ENCODE assay signal across 18 cellular contexts in genomic region chr11:68670208-68670992, GRCh38. TPM values are rescaled to one million over a fixed set of nuclear protein-coding genes. Genes with fewer than 3 reads are reported as not detected.
DNase-seq lines count a peak whose midpoint lies in the region; ATAC-seq, FAIRE-seq and TF ChIP-seq lines count a peak whose summit lies in the region.
"Had no signal": no experiment of that assay in that cellular context is flagged by ENCODE, and none has a peak within 500 bp of the region (broad histone marks: within the 10 kb centered on the region; RNA-seq: fewer than 3 reads in every experiment).

No MANE protein-coding gene starts in this region.

- no peak for TF ChIP-seq POLR2A in IMR-90 (IDR thresholded peaks at IDR 0.05; ENCODE audit: low read depth, low read length)
- TF ChIP-seq POLR2A in H1 (IDR thresholded peaks at IDR 0.05; ENCODE audit: control extremely low read depth in 1 of 2, low read depth in 2 of 2, low read length in 2 of 2) = no peak

- dilution Hi-C loops in IMR-90 (cut with HindIII; ENCODE audit: low sequenced_read_pairs, unreplicated experiment) = no loop called here

- no TSS peak for BruUV-seq in IMR-90 (replicated peaks; lab: Mats Ljungman, UMichigan)

- CTCF ChIA-PET in IMR-90 (lab: Yijun Ruan, JAX) (no interaction called here), H1 (lab: Charles Lee; ENCODE audit: partially characterized antibody) (interaction anchor here (1.1 to 1.6 kb wide), 5 partner anchors 9 to 77 kb away, joined by 3 to 5 read pairs (median 3); no protein-coding TSS in a partner anchor)

- H3K79me2 ChIP-seq in H1 (ENCODE audit: control insufficient read depth in 1 of 2, insufficient read depth in 2 of 2, low read length in 2 of 2) = no peaks in the 10 kb centered on the region

- H2BK12ac ChIP-seq in H1 (ENCODE audit: low read depth, low read length) = peak overlapping the region; percentile 80; the same call in 1 of the 2 replicates

- H2BK5ac ChIP-seq in IMR-90 (ENCODE audit: low read depth, low read length, poor library complexity, severe bottlenecking) (no peak overlapping the region), H1 (ENCODE audit: low read depth, low read length) (no peak overlapping the region)

- H4K91ac ChIP-seq in IMR-90 (ENCODE audit: insufficient read depth, low read depth, low read length) (no peak overlapping the region), H1 (replicated peaks; ENCODE audit: insufficient read length, low read length) (no peak overlapping the region)

- H3K9ac ChIP-seq in IMR-90 (ENCODE audit: low read depth, low read length) (no peak overlapping the region), H1 (replicated peaks in 1 of 4; ENCODE audit: extremely low read depth in 1 of 4, low read depth in 3 of 4, low read length in 3 of 4) (no peak overlapping the region)

- WGBS in IMR-90 (ENCODE audit: extremely low coverage in 2 of 2, insufficient read length in 1 of 2), 2 experiments = 84% methylated on average over 15 of the region's 33 CpGs; no CpG with 5 or more reads in 1 of the 2 experiments
- WGBS in H1 (ENCODE audit: extremely low coverage in 1 of 2, insufficient coverage in 1 of 2, insufficient read length in 1 of 2, insufficient replicate concordance in 2 of 2, low coverage in 1 of 2, low lambda C conversion rate in 2 of 2, missing lambda C conversion rate in 1 of 2), 2 experiments = 84% methylated on average over 24 of the region's 33 CpGs; no CpG with 5 or more reads in 1 of the 2 experiments

- H3K23me2 ChIP-seq in H1 (ENCODE audit: low read depth, low read length) = no peaks in the 10 kb centered on the region; the same call in 1 of the 2 replicates

- no peak overlapping the region for H2AFZ ChIP-seq in IMR-90 (replicated peaks; ENCODE audit: low read length, poor library complexity)
- H2AFZ ChIP-seq in H1 (ENCODE audit: low read length) = no peak overlapping the region

- H3K27me3 ChIP-seq in IMR-90 (ENCODE audit: control insufficient read depth, insufficient read depth, low read length) (peaks cover 20% of the 10 kb centered on the region), H1 (replicated peaks in 1 of 4; ENCODE audit: control insufficient read depth in 3 of 4, extremely low read depth in 1 of 4, insufficient read depth in 3 of 4, low read length in 3 of 4) (no peaks in the 10 kb centered on the region)
- H3K27me3 ChIP-seq: SJCRH30 had no signal

- ATAC-seq in IMR-90 (ENCODE audit: low read depth) (no peak), mucosa of descending colon (no peak), HG02798 (IDR thresholded peaks at IDR 0.05; ENCODE audit: poor library complexity, unreplicated experiment) (no peak)

- FAIRE-seq in H1 (lab: Jason Lieb, UNC) (no peak), frontal cortex (lab: Jason Lieb, UNC) (no peak)

- H3K9me3 ChIP-seq in IMR-90 (ENCODE audit: control insufficient read depth, insufficient read depth, low read length) = peaks cover 14% of the 10 kb centered on the region
- no peaks in the 10 kb centered on the region for H3K9me3 ChIP-seq in H1 (ENCODE audit: insufficient read depth in 2 of 2, low read depth in 1 of 2, low read length in 1 of 2)
- no peaks in the 10 kb centered on the region for H3K9me3 ChIP-seq in mucosa of descending colon
- H3K9me3 ChIP-seq: SJCRH30 had no signal

- H3K79me1 ChIP-seq in IMR-90 (ENCODE audit: low read depth in 1 of 2, low read length in 2 of 2) = no peaks in the 10 kb centered on the region
- H3K79me1 ChIP-seq in H1 (ENCODE audit: low read depth, low read length) = no peaks in the 10 kb centered on the region

- POLR2A ChIA-PET in IMR-90 (lab: Charles Lee; ENCODE audit: unreplicated experiment) = no interaction called here
- POLR2A ChIA-PET in H1 (lab: Charles Lee; ENCODE audit: partially characterized antibody) = interaction anchor here (0.9 to 2.8 kb wide), 2 partner anchors 11 to 15 kb away, joined by 3 to 17 read pairs; partner anchors contain the start of gene GAL

- intact Hi-C loops in IMR-90 (cut with micrococcal nuclease) = no loop called here
- intact Hi-C loops in mucosa of descending colon (cut with DNase I, micrococcal nuclease) = no loop called here

- no peak overlapping the region for H3K56ac ChIP-seq in IMR-90 (ENCODE audit: extremely low read depth, insufficient read depth, low read length)
- H3K56ac ChIP-seq in H1 (replicated peaks; ENCODE audit: insufficient read length, low read depth, low read length) = no peak overlapping the region

- in situ Hi-C loops in IMR-90 (cut with MboI; ENCODE audit: low sequenced_read_pairs) = no loop called here

- H4K20me1 ChIP-seq in IMR-90 (ENCODE audit: insufficient read depth, low read length) (no peaks in the 10 kb centered on the region), H1 (replicated peaks in 1 of 2; ENCODE audit: control insufficient read depth in 1 of 2, insufficient read depth in 2 of 2, low read length in 2 of 2) (no peaks in the 10 kb centered on the region)

- no peaks in the 10 kb centered on the region for H3K9me1 ChIP-seq in IMR-90 (ENCODE audit: insufficient read depth, low read length)

- TF ChIP-seq CTCF in IMR-90 (conservative IDR thresholded peaks at IDR 0.05; ENCODE audit: low read depth, low read length) = no peak
- peak; percentile 11 to 40 (median 32) for TF ChIP-seq CTCF in H1 (IDR thresholded peaks at IDR 0.05; ENCODE audit: control extremely low read depth in 1 of 3, insufficient read depth in 1 of 3, low read depth in 1 of 3, low read length in 3 of 3)
- TF ChIP-seq CTCF in mucosa of descending colon (IDR thresholded peaks at IDR 0.05) = no peak

- H3K14ac ChIP-seq in IMR-90 (replicated peaks; ENCODE audit: low read depth, low read length) (no peak overlapping the region), H1 (ENCODE audit: insufficient read length) (no peak overlapping the region)

- H3K36me3 ChIP-seq in IMR-90 (ENCODE audit: control insufficient read depth, insufficient read depth, low read length) (no peaks in the 10 kb centered on the region), H1 (ENCODE audit: control insufficient read depth in 2 of 4, insufficient read depth in 4 of 4, low read length in 3 of 4) (no peaks in the 10 kb centered on the region; a peak in 1 of 8 replicates), mucosa of descending colon (ENCODE audit: low read depth) (no peaks in the 10 kb centered on the region)
- H3K36me3 ChIP-seq: SJCRH30 had no signal

- H3K23ac ChIP-seq in IMR-90 (ENCODE audit: low read depth, low read length) (no peak overlapping the region), H1 (ENCODE audit: insufficient read length) (no peak overlapping the region)

- H3K4ac ChIP-seq in IMR-90 (ENCODE audit: low read depth, low read length) (no peak overlapping the region), H1 (replicated peaks; ENCODE audit: insufficient read length, low read depth, low read length) (no peak overlapping the region)

- H3K27ac ChIP-seq in IMR-90 (ENCODE audit: insufficient read depth, low read length) (no peak overlapping the region), H1 (ENCODE audit: low read depth, low read length) (no peak overlapping the region)
- H3K27ac ChIP-seq: SJCRH30 had no signal

- H3K4me2 ChIP-seq in IMR-90 (ENCODE audit: low read depth, low read length) (no peak overlapping the region), H1 (ENCODE audit: insufficient read depth in 1 of 2, low read depth in 2 of 2, low read length in 2 of 2) (no peak overlapping the region)

- H4K8ac ChIP-seq in IMR-90 (ENCODE audit: low read depth in 2 of 2, low read length in 2 of 2) (no peak overlapping the region), H1 (ENCODE audit: extremely low read depth, insufficient read depth, low read length) (peak overlapping the region; percentile 71; the same call in 1 of the 2 replicates)

- DNase-seq in IMR-90 = no peak
- DNase-seq in H1 (ENCODE audit: low read depth in 1 of 2, low spot score in 2 of 2) = no peak
- DNase-seq in mucosa of descending colon = peak in 2 of 3 donors; percentile 15 to 33
- no peak for DNase-seq in frontal cortex (ENCODE audit: low spot score in 2 of 2)
- no peak for DNase-seq in activated naive CD4-positive, alpha-beta T cell treated with Interleukin-2 at 50 U/mL for 16 hours
- no peak for DNase-seq in NCI-H1092 treated with DMSO at 0.1 percent for 48 hours (lab: John Stamatoyannopoulos, UW)
- DNase-seq: ACHN, DMS 273 treated with DMSO at 0.1 percent for 48 hours, DND-41, KG1, NCI-H1436, NCI-H1930, NCI-H226, NCI-H524, SJCRH30 had no signal

- no peak for TF ChIP-seq EP300 in H1 (IDR thresholded peaks at IDR 0.05; ENCODE audit: borderline replicate concordance in 1 of 2, low read depth in 2 of 2, low read length in 2 of 2)

- H2AK5ac ChIP-seq in IMR-90 (ENCODE audit: low read depth, low read length) = no peak overlapping the region
- no peak overlapping the region for H2AK5ac ChIP-seq in H1 (ENCODE audit: low read depth, low read length)

- TF ChIP-seq RAD21 in IMR-90 (IDR thresholded peaks at IDR 0.05; ENCODE audit: low read length) = no peak
- peak; percentile 14 to 39; a peak in 2 of 4 replicates for TF ChIP-seq RAD21 in H1 (IDR thresholded peaks at IDR 0.05 in 1 of 2, conservative IDR thresholded peaks at IDR 0.05 in 1 of 2; ENCODE audit: low read depth in 2 of 2, low read length in 2 of 2)

- H3K18ac ChIP-seq in IMR-90 (ENCODE audit: low read depth, low read length) (no peak overlapping the region), H1 (ENCODE audit: extremely low read depth, low read length) (no peak overlapping the region)

- H2BK20ac ChIP-seq in IMR-90 (ENCODE audit: low read depth, low read length) (no peak overlapping the region), H1 (ENCODE audit: low read length) (no peak overlapping the region)

- H2BK120ac ChIP-seq in IMR-90 (ENCODE audit: low read depth, low read length) (no peak overlapping the region), H1 (replicated peaks; ENCODE audit: low read depth, low read length) (no peak overlapping the region)

- peak overlapping the region; percentile 42 for H2AK9ac ChIP-seq in IMR-90 (replicated peaks; ENCODE audit: low read depth, low read length, poor library complexity)

- H2BK15ac ChIP-seq in IMR-90 (ENCODE audit: low read depth, low read length) (no peak overlapping the region), H1 (ENCODE audit: low read length) (no peak overlapping the region)

- H3K4me3 ChIP-seq in IMR-90 (ENCODE audit: insufficient read depth, low read depth, low read length) (no peak overlapping the region), H1 (ENCODE audit: extremely low read depth in 1 of 4, insufficient read depth in 2 of 4, low read depth in 3 of 4, low read length in 4 of 4) (no peak overlapping the region), mucosa of descending colon (no peak overlapping the region)
- H3K4me3 ChIP-seq: SJCRH30 had no signal

- no peaks in the 10 kb centered on the region for H3K4me1 ChIP-seq in IMR-90 (ENCODE audit: control insufficient read depth, insufficient read depth, low read length)
- peaks cover 0 to 5% (median 2%) of the 10 kb centered on the region in 4 experiments; a peak in 3 of 7 replicates for H3K4me1 ChIP-seq in H1 (replicated peaks in 1 of 4; ENCODE audit: control insufficient read depth in 3 of 4, insufficient read depth in 4 of 4, low read length in 3 of 4)
- no peaks in the 10 kb centered on the region for H3K4me1 ChIP-seq in mucosa of descending colon (ENCODE audit: low read depth)
- H3K4me1 ChIP-seq: SJCRH30 had no signal

- no peak overlapping the region for H4K5ac ChIP-seq in IMR-90 (ENCODE audit: low read depth, low read length)
- no peak overlapping the region for H4K5ac ChIP-seq in H1 (ENCODE audit: insufficient read length, low read depth, low read length)

RNA-seq across cellular contexts. Expression of gene GAL, which starts 13.9 kb away (rescaled TPM):
- total RNA-seq in IMR-90 (2012; rRNA removed) = 0.28 TPM in 1 of 2 replicates, not detected in the other
- polyA plus RNA-seq in IMR-90 (2012; rRNA removed) = 2.0 and 2.5 TPM in 2 replicates
- 1.7 and 3.2 TPM in 2 replicates for polyA plus RNA-seq in IMR-90 (2012; cell fraction: cytosol; rRNA removed)
- polyA plus RNA-seq in IMR-90 (2012; cell fraction: nucleus; rRNA removed; ENCODE audit: low replicate concordance) = 0.65 and 1.2 TPM in 2 replicates
- total RNA-seq in H1 (2021; fragmentation: NEBNext Ultra II Directional; extraction: Animal tissue kit (Norgen Biotek cat#: 25700)) = 233 and 234 TPM in 2 replicates
- 81.8 and 124 TPM in 2 replicates for polyA plus RNA-seq in H1 (2011; rRNA removed)
- polyA plus RNA-seq in H1 (2011; cell fraction: cytosol; rRNA removed) = 93.5 TPM
- 72.9 TPM for polyA plus RNA-seq in H1 (2011; cell fraction: nucleus; rRNA removed)
- 113 to 133 TPM (median 127 TPM) in 4 replicates for polyA plus RNA-seq in H1 (2012, experiment 1 of 2)
- polyA plus RNA-seq in H1 (2012, experiment 2 of 2) = 189 TPM
- polyA plus RNA-seq in H1 (2013, experiment 1 of 2) = 495 TPM
- polyA plus RNA-seq in H1 (2013, experiment 2 of 2) = 562 TPM
- 19.7 and 28.9 TPM in 2 replicates for polyA minus RNA-seq in H1 (2011; rRNA and poly(A)+ RNA removed)
- polyA minus RNA-seq in H1 (2011; cell fraction: cytosol; rRNA and poly(A)+ RNA removed) = 55.9 TPM
- polyA minus RNA-seq in H1 (2011; cell fraction: nucleus; rRNA and poly(A)+ RNA removed) = 29.4 TPM
- 1 to 10 TPM; 1.5 to 8.4 (median 2.4) TPM for total RNA-seq in mucosa of descending colon
- total RNA-seq in frontal cortex = not detected
- total RNA-seq: G401, SJCRH30 had no signal
- polyA plus RNA-seq: CD14-positive monocyte had no signal

Comparison
In these comparisons a context has a peak if more than half of its experiments do, and no peak if none do; other contexts are left out.
1. DNase-seq: peak in mucosa of descending colon (2 of 3); none in IMR-90 (single experiment), H1 (0 of 2), frontal cortex (0 of 2), activated naive CD4-positive, alpha-beta T cell treated with Interleukin-2 at 50 U/mL for 16 hours (single experiment) and NCI-H1092 treated with DMSO at 0.1 percent for 48 hours (single experiment).
2. CTCF ChIP-seq: peak in H1 (3 of 3); none in IMR-90 (single experiment) and mucosa of descending colon (single experiment).
3. RNA of gene GAL, which starts 13.9 kb away (total RNA-seq): 233 to 234 TPM in H1; 1.5 to 8.4 TPM in mucosa of descending colon, 0.28 TPM in IMR-90 and not detected in frontal cortex (single experiment); every median in the first group is over 10 times any median in the second.